Comparison of ENCODE assay signal across 22 cellular contexts in genomic region chr14:64970041-64970440, GRCh38. TPM values are rescaled to one million over a fixed set of nuclear protein-coding genes. Genes with fewer than 3 reads are reported as not detected.
A peak's percentile ranks its signal among the peaks of the same experiment; 100 is the strongest.
DNase-seq lines count a peak whose midpoint lies in the region; ATAC-seq and TF ChIP-seq lines count a peak whose summit lies in the region.
"Had no signal": no experiment of that assay in that cellular context is flagged by ENCODE, and none has a peak within 500 bp of the region (broad histone marks: within the 10 kb centered on the region; RNA-seq: fewer than 3 reads in every experiment).

No MANE protein-coding gene starts in this region.

- no peaks in the 10 kb centered on the region for H3K9me3 ChIP-seq in CD4-positive, CD25-positive, alpha-beta regulatory T cell (ENCODE audit: control insufficient read depth in 2 of 2, low read length in 2 of 2)
- no peaks in the 10 kb centered on the region for H3K9me3 ChIP-seq in colonic mucosa
- no peaks in the 10 kb centered on the region for H3K9me3 ChIP-seq in neural cell (ENCODE audit: low read length)
- no peaks in the 10 kb centered on the region for H3K9me3 ChIP-seq in gastroesophageal sphincter
- H3K9me3 ChIP-seq: lower lobe of right lung, SK-N-SH had no signal

- no peak overlapping the region for H3K4me3 ChIP-seq in CD4-positive, CD25-positive, alpha-beta regulatory T cell (ENCODE audit: low read depth, low read length)
- H3K4me3 ChIP-seq in GM23338 = peak overlapping the region; percentile 87; the same call in 1 of the 2 replicates
- no peak overlapping the region for H3K4me3 ChIP-seq in colonic mucosa
- peak overlapping the region; percentile 91 for H3K4me3 ChIP-seq in neural cell (ENCODE audit: low read length)
- no peak overlapping the region for H3K4me3 ChIP-seq in gastroesophageal sphincter
- H3K4me3 ChIP-seq: GM12878, lower lobe of right lung had no signal

- H3F3A ChIP-seq in GM23338 (replicated peaks; ENCODE audit: low read depth) = peaks cover 13% of the 10 kb centered on the region
- H3F3A ChIP-seq in neural cell (ENCODE audit: insufficient read depth, low read length, poor library complexity, severe bottlenecking) = no peaks in the 10 kb centered on the region

- no peak for TF ChIP-seq RAD21 in neural cell (conservative IDR thresholded peaks at IDR 0.05)

- H3K27me3 ChIP-seq in CD4-positive, CD25-positive, alpha-beta regulatory T cell (ENCODE audit: control insufficient read depth, insufficient read depth, low read length) = no peaks in the 10 kb centered on the region
- H3K27me3 ChIP-seq in GM23338 (ENCODE audit: insufficient read depth) (no peaks in the 10 kb centered on the region; the same call in 1 of the 2 replicates), colonic mucosa (no peaks in the 10 kb centered on the region), neural cell (ENCODE audit: insufficient read depth, low read depth, low read length) (no peaks in the 10 kb centered on the region), gastroesophageal sphincter (no peaks in the 10 kb centered on the region)

- peaks cover 18% of the 10 kb centered on the region for H3K4me1 ChIP-seq in CD4-positive, CD25-positive, alpha-beta regulatory T cell (ENCODE audit: control insufficient read depth, insufficient read depth, low read length, poor library complexity, severe bottlenecking)
- H3K4me1 ChIP-seq in GM23338 (ENCODE audit: insufficient read depth) (peaks cover 50% of the 10 kb centered on the region), colonic mucosa (no peaks in the 10 kb centered on the region), gastroesophageal sphincter (peaks cover 0 to 17% (median 5%) of the 10 kb centered on the region in 3 donors)

- WGBS in gastroesophageal sphincter (ENCODE audit: low coverage in 1 of 2), 2 donors = 94 to 95% methylated on average over 3 of the region's 3 CpGs

- H3K4me2 ChIP-seq in GM23338 (peak overlapping the region; percentile 98), neural cell (ENCODE audit: low read length) (no peak overlapping the region)

- peak overlapping the region; percentile 23 to 87 (median 68) for H3K4me3 Mint-ChIP-seq in CD4-positive, CD25-positive, alpha-beta regulatory T cell
- no peak overlapping the region; the same call in 2 of the 3 replicates for H3K4me3 Mint-ChIP-seq in GM23338
- H3K4me3 Mint-ChIP-seq: activated naive CD4-positive, alpha-beta T cell treated with anti-CD3 and anti-CD28 coated beads for 36 hours had no signal

- TF ChIP-seq EP300 in neural cell (conservative IDR thresholded peaks at IDR 0.05; ENCODE audit: poor library complexity, severe bottlenecking) (no peak), gastroesophageal sphincter (IDR thresholded peaks at IDR 0.05) (no peak)

- in situ Hi-C loops in ACHN (cut with HindIII; ENCODE audit: low pct_ligation_motif_present, low pct_unique_long_range_greater_than_20kb, low sequenced_read_pairs) = no loop called here

- no peak for TF ChIP-seq POLR2A in gastroesophageal sphincter (IDR thresholded peaks at IDR 0.05)

- DNase-seq in CD4-positive, CD25-positive, alpha-beta regulatory T cell = no peak
- no peak for DNase-seq in GM23338 (ENCODE audit: low spot score)
- peak; percentile 60 for DNase-seq in colonic mucosa
- DNase-seq in ACHN = no peak
- no peak for DNase-seq in iPS-NIHi11 (ENCODE audit: low spot score)
- DNase-seq in stimulated activated CD4-positive, alpha-beta T cell treated with anti-CD3 and anti-CD28 coated beads, Interleukin-1b, Interleukin-23, amount 100 ng/mL, for 48 hours = no peak
- DNase-seq: activated CD4-positive, CD25-positive, alpha-beta regulatory T cell; activated CD8-positive, alpha-beta memory T cell treated with anti-CD3 and anti-CD28 coated beads, Interleukin-2, amount 50 U/mL, for 4 hours; activated naive CD4-positive, alpha-beta T cell treated with anti-CD3 and anti-CD28 coated beads for 36 hours; effector CD8-positive, alpha-beta T cell; lower lobe of right lung; NCI-H1105; SK-N-SH; stimulated activated naive CD8-positive, alpha-beta T cell treated with anti-CD3 and anti-CD28 coated beads, Interleukin-15, amount 100 ng/mL, for 72 hours had no signal

- TF ChIP-seq CTCF in GM23338 (conservative IDR thresholded peaks at IDR 0.05; ENCODE audit: low read depth in 2 of 2) (no peak), colonic mucosa (IDR thresholded peaks at IDR 0.05) (no peak), neural cell (IDR thresholded peaks at IDR 0.05; ENCODE audit: poor library complexity, severe bottlenecking) (no peak), gastroesophageal sphincter (IDR thresholded peaks at IDR 0.05) (no peak)

- peaks cover 5% of the 10 kb centered on the region; the same call in 1 of the 2 replicates for H4K20me1 ChIP-seq in GM23338 (replicated peaks; ENCODE audit: insufficient read depth)
- no peaks in the 10 kb centered on the region for H4K20me1 ChIP-seq in neural cell (ENCODE audit: insufficient read depth)

- H2AFZ ChIP-seq in GM23338 = no peak overlapping the region
- H2AFZ ChIP-seq in neural cell (ENCODE audit: low read depth, low read length) = no peak overlapping the region

- H3K9ac ChIP-seq in colonic mucosa (ENCODE audit: low read depth in 2 of 2, low read length in 2 of 2) = no peak overlapping the region
- no peak overlapping the region for H3K9ac ChIP-seq in neural cell (ENCODE audit: low read length)
- H3K9ac ChIP-seq: SK-N-SH had no signal

- H3K27ac Mint-ChIP-seq in CD4-positive, CD25-positive, alpha-beta regulatory T cell = peak overlapping the region in 2 of 3 donors; percentile 54 to 89
- no peak overlapping the region for H3K27ac Mint-ChIP-seq in GM23338
- H3K27ac Mint-ChIP-seq: activated naive CD4-positive, alpha-beta T cell treated with anti-CD3 and anti-CD28 coated beads for 36 hours; IgD-negative memory B cell had no signal

- H3K4me1 Mint-ChIP-seq in CD4-positive, CD25-positive, alpha-beta regulatory T cell = peaks cover 5 to 52% (median 8%) of the 10 kb centered on the region in 4 donors
- H3K4me1 Mint-ChIP-seq in GM23338 = peaks cover 55% of the 10 kb centered on the region

- no peak overlapping the region for H3K27ac ChIP-seq in CD4-positive, CD25-positive, alpha-beta regulatory T cell (ENCODE audit: insufficient read depth, low read length, poor library complexity, severe bottlenecking)
- H3K27ac ChIP-seq in GM23338 (ENCODE audit: low read depth) (no peak overlapping the region), colonic mucosa (no peak overlapping the region), neural cell (ENCODE audit: low read length) (no peak overlapping the region), gastroesophageal sphincter (no peak overlapping the region)
- H3K27ac ChIP-seq: lower lobe of right lung had no signal

- H3K36me3 ChIP-seq in CD4-positive, CD25-positive, alpha-beta regulatory T cell (ENCODE audit: control insufficient read depth, insufficient read depth, low read length) = no peaks in the 10 kb centered on the region
- H3K36me3 ChIP-seq in GM23338 (ENCODE audit: insufficient read depth) (no peaks in the 10 kb centered on the region), colonic mucosa (no peaks in the 10 kb centered on the region), neural cell (ENCODE audit: insufficient read depth, low read length) (no peaks in the 10 kb centered on the region), gastroesophageal sphincter (no peaks in the 10 kb centered on the region)
- H3K36me3 ChIP-seq: lower lobe of right lung had no signal

- no peaks in the 10 kb centered on the region for H3K9me3 Mint-ChIP-seq in CD4-positive, CD25-positive, alpha-beta regulatory T cell
- H3K9me3 Mint-ChIP-seq in GM23338 = no peaks in the 10 kb centered on the region
- H3K9me3 Mint-ChIP-seq: activated naive CD4-positive, alpha-beta T cell treated with anti-CD3 and anti-CD28 coated beads for 36 hours; IgD-negative memory B cell; stimulated activated naive CD8-positive, alpha-beta T cell treated with anti-CD3 and anti-CD28 coated beads, Interleukin-15, amount 100 ng/mL, for 72 hours had no signal

- no peaks in the 10 kb centered on the region for H3K27me3 Mint-ChIP-seq in CD4-positive, CD25-positive, alpha-beta regulatory T cell
- H3K27me3 Mint-ChIP-seq in GM23338 (ENCODE audit: insufficient read depth, low read depth, poor library complexity) = peaks cover 10% of the 10 kb centered on the region

- peaks cover 10% of the 10 kb centered on the region for H3K36me3 Mint-ChIP-seq in CD4-positive, CD25-positive, alpha-beta regulatory T cell
- peaks cover 19% of the 10 kb centered on the region for H3K36me3 Mint-ChIP-seq in GM23338 (ENCODE audit: low read depth)
- H3K36me3 Mint-ChIP-seq: IgD-negative memory B cell had no signal

- H3K9me2 ChIP-seq in GM23338 (ENCODE audit: insufficient read depth) (no peaks in the 10 kb centered on the region; the same call in 1 of the 2 replicates), neural cell (ENCODE audit: insufficient read depth, low read length) (no peaks in the 10 kb centered on the region)
- H3K9me2 ChIP-seq: SK-N-SH had no signal

- H3K79me2 ChIP-seq in GM23338 (replicated peaks; ENCODE audit: insufficient read depth) = peaks cover 39% of the 10 kb centered on the region
- no peaks in the 10 kb centered on the region for H3K79me2 ChIP-seq in neural cell (replicated peaks; ENCODE audit: insufficient read depth, low read length)

- intact Hi-C loops in colonic mucosa (cut with DNase I) = no loop called here

- ATAC-seq in CD4-positive, CD25-positive, alpha-beta regulatory T cell (ENCODE audit: low read depth in 2 of 2) = no peak
- no peak for ATAC-seq in GM23338
- ATAC-seq in gastroesophageal sphincter = no peak
- ATAC-seq: GM12878; HCT116; stimulated activated naive CD8-positive, alpha-beta T cell treated with anti-CD3 and anti-CD28 coated beads, Interleukin-15, amount 100 ng/mL, for 72 hours had no signal

RNA-seq across cellular contexts. Expression of gene RAB15, which starts 2.1 kb away (rescaled TPM):
- total RNA-seq in CD4-positive, CD25-positive, alpha-beta regulatory T cell = 6.5 TPM
- 1 to 10 TPM; 3.0 to 4.7 (median 3.2) TPM for polyA plus RNA-seq in CD4-positive, CD25-positive, alpha-beta regulatory T cell
- 43.3 and 47.3 TPM in 2 replicates for total RNA-seq in GM23338 (2014; rRNA removed; shearing (Covaris generic))
- 17.4 and 20.0 TPM in 2 replicates for polyA plus RNA-seq in GM23338 (2016; fragmentation: Nextera tagmentation; extraction: Ambion mirVana)
- 10 to 100 TPM; 33.3 to 43.8 TPM for total RNA-seq in colonic mucosa
- polyA plus RNA-seq in neural cell = 42.0 and 56.4 TPM in 2 replicates
- polyA minus RNA-seq in neural cell = 35.3 and 35.4 TPM in 2 replicates
- 10 to 100 TPM in 1 of 4 donors, 1 to 10 TPM in 3; 2.5 to 10.0 (median 5.6) TPM for total RNA-seq in gastroesophageal sphincter
- total RNA-seq: bronchial epithelial cell had no signal

RNA-seq across cellular contexts. Expression of gene FNTB, which starts 16.7 kb away (rescaled TPM):
- 15.5 TPM for total RNA-seq in CD4-positive, CD25-positive, alpha-beta regulatory T cell
- 1 to 10 TPM; 6.3 to 9.8 (median 7.7) TPM for polyA plus RNA-seq in CD4-positive, CD25-positive, alpha-beta regulatory T cell
- total RNA-seq in GM23338 (2014; rRNA removed; shearing (Covaris generic)) = 10.7 and 12.5 TPM in 2 replicates
- polyA plus RNA-seq in GM23338 (2016; fragmentation: Nextera tagmentation; extraction: Ambion mirVana) (7.8 and 8.6 TPM in 2 replicates), neural cell (6.7 and 14.2 TPM in 2 replicates)
- total RNA-seq in colonic mucosa (10 to 100 TPM; 12.1 to 20.7 TPM), gastroesophageal sphincter (10 to 100 TPM; 12.5 to 22.7 (median 17.2) TPM)
- 14.7 and 15.3 TPM in 2 replicates for polyA minus RNA-seq in neural cell

RNA-seq across cellular contexts. Expression of gene GPX2, which starts 27.5 kb away (rescaled TPM):
- not detected for total RNA-seq in CD4-positive, CD25-positive, alpha-beta regulatory T cell
- under 1 TPM in 2 of 4 donors, not detected in 2; 0.54 to 0.94 TPM for polyA plus RNA-seq in CD4-positive, CD25-positive, alpha-beta regulatory T cell
- total RNA-seq in GM23338 (2014; rRNA removed; shearing (Covaris generic)) = 1.8 and 2.2 TPM in 2 replicates
- polyA plus RNA-seq in GM23338 (2016; fragmentation: Nextera tagmentation; extraction: Ambion mirVana) (0.78 TPM in 2 replicates), neural cell (not detected in 2 replicates)
- total RNA-seq in colonic mucosa (100 to 1,000 TPM; 489 to 682 TPM), gastroesophageal sphincter (10 to 100 TPM in 1 of 4 donors, 1 to 10 TPM in 1, under 1 TPM in 1, not detected in 1; 0.93 to 10.6 (median 1.4) TPM)
- not detected in 2 replicates for polyA minus RNA-seq in neural cell
- total RNA-seq: activated naive CD4-positive, alpha-beta T cell treated with anti-CD3 and anti-CD28 coated beads for 36 hours; GM12878; lower lobe of right lung; NCI-H460; osteoblast had no signal
- polyA plus RNA-seq: GM12878, IgD-negative memory B cell, SK-N-SH had no signal

RNA-seq across cellular contexts. Expression of gene CHURC1, which starts 55.8 kb away (rescaled TPM):
- 95.3 TPM for total RNA-seq in CD4-positive, CD25-positive, alpha-beta regulatory T cell
- polyA plus RNA-seq in CD4-positive, CD25-positive, alpha-beta regulatory T cell = 100 to 1,000 TPM; 171 to 228 (median 188) TPM
- total RNA-seq in GM23338 (2014; rRNA removed; shearing (Covaris generic)) = 24.7 and 42.0 TPM in 2 replicates
- polyA plus RNA-seq in GM23338 (2016; fragmentation: Nextera tagmentation; extraction: Ambion mirVana) (218 and 225 TPM in 2 replicates), neural cell (40.5 and 69.5 TPM in 2 replicates)
- total RNA-seq in colonic mucosa (10 to 100 TPM; 46.5 to 57.7 TPM), gastroesophageal sphincter (100 to 1,000 TPM in 3 of 4 donors, 10 to 100 TPM in 1; 88.0 to 183 (median 114) TPM)
- 53.8 and 76.3 TPM in 2 replicates for polyA minus RNA-seq in neural cell

Comparison
In these comparisons a context has a peak if more than half of its experiments do, and no peak if none do; other contexts are left out.
1. H3K4me3 ChIP-seq: peak in GM23338 (single experiment) and neural cell (single experiment); none in CD4-positive, CD25-positive, alpha-beta regulatory T cell (single experiment), colonic mucosa (single experiment) and gastroesophageal sphincter (0 of 2).
2. RNA of gene GPX2, which starts 27.5 kb away (total RNA-seq): 489 to 682 TPM in colonic mucosa; 1.8 to 2.2 TPM in GM23338, 0.93 to 10.6 TPM in gastroesophageal sphincter and not detected in CD4-positive, CD25-positive, alpha-beta regulatory T cell (single experiment); every median in the first group is over 10 times any median in the second.